ENCODE assay signal across 1 cellular context in the genomic region with DNA sequence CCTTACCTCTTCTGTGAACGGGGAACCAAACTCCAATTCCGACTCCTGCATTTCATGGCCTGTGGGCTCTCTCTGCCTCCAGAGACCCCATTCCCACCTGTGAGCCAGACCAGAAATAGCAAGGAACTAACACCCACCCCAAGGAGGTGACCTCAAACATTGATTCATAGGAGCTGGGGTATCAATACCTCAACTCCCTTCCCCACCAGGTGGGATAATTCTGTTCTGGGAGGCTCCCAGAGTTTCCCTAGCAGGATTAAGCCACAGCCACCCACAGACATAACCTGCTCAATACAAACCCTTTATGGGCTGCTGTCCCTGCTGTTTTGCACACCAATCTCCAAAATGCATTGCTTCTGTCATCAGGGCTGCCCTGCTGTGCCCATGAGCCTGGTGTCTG.
A peak's percentile ranks its signal among the peaks of the same experiment; 100 is the strongest.
TF ChIP-seq lines count a peak whose summit lies in the region.

No MANE protein-coding gene starts in this region.

TF ChIP-seq in HEK293, 187 proteins besides CTCF, POLR2A, EP300 and RAD21:
- TF ChIP-seq, protein P1, sequence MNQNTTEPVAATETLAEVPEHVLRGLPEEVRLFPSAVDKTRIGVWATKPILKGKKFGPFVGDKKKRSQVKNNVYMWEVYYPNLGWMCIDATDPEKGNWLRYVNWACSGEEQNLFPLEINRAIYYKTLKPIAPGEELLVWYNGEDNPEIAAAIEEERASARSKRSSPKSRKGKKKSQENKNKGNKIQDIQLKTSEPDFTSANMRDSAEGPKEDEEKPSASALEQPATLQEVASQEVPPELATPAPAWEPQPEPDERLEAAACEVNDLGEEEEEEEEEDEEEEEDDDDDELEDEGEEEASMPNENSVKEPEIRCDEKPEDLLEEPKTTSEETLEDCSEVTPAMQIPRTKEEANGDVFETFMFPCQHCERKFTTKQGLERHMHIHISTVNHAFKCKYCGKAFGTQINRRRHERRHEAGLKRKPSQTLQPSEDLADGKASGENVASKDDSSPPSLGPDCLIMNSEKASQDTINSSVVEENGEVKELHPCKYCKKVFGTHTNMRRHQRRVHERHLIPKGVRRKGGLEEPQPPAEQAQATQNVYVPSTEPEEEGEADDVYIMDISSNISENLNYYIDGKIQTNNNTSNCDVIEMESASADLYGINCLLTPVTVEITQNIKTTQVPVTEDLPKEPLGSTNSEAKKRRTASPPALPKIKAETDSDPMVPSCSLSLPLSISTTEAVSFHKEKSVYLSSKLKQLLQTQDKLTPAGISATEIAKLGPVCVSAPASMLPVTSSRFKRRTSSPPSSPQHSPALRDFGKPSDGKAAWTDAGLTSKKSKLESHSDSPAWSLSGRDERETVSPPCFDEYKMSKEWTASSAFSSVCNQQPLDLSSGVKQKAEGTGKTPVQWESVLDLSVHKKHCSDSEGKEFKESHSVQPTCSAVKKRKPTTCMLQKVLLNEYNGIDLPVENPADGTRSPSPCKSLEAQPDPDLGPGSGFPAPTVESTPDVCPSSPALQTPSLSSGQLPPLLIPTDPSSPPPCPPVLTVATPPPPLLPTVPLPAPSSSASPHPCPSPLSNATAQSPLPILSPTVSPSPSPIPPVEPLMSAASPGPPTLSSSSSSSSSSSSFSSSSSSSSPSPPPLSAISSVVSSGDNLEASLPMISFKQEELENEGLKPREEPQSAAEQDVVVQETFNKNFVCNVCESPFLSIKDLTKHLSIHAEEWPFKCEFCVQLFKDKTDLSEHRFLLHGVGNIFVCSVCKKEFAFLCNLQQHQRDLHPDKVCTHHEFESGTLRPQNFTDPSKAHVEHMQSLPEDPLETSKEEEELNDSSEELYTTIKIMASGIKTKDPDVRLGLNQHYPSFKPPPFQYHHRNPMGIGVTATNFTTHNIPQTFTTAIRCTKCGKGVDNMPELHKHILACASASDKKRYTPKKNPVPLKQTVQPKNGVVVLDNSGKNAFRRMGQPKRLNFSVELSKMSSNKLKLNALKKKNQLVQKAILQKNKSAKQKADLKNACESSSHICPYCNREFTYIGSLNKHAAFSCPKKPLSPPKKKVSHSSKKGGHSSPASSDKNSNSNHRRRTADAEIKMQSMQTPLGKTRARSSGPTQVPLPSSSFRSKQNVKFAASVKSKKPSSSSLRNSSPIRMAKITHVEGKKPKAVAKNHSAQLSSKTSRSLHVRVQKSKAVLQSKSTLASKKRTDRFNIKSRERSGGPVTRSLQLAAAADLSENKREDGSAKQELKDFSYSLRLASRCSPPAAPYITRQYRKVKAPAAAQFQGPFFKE (tag by site-specific recombination; IDR thresholded peaks at IDR 0.05; ENCODE audit: borderline replicate concordance): no peak
- no peak for TF ChIP-seq ZNF335 (tag by site-specific recombination; conservative IDR thresholded peaks at IDR 0.05)
- TF ChIP-seq, protein P2, sequence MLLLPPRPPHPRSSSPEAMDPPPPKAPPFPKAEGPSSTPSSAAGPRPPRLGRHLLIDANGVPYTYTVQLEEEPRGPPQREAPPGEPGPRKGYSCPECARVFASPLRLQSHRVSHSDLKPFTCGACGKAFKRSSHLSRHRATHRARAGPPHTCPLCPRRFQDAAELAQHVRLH (tag by site-specific recombination; IDR thresholded peaks at IDR 0.05): no peak
- TF ChIP-seq ZNF514 (tag by site-specific recombination; IDR thresholded peaks at IDR 0.05): no peak
- peak; percentile 94 for TF ChIP-seq ZNF37A (tag by site-specific recombination; IDR thresholded peaks at IDR 0.05)
- TF ChIP-seq ZBTB7A (tag by site-specific recombination; IDR thresholded peaks at IDR 0.05; ENCODE audit: low read depth): no peak
- no peak for TF ChIP-seq ZNF138 (tag by site-specific recombination; IDR thresholded peaks at IDR 0.05; ENCODE audit: borderline replicate concordance)
